8 cellular contexts compared by ENCODE assay signal in the genomic region with DNA sequence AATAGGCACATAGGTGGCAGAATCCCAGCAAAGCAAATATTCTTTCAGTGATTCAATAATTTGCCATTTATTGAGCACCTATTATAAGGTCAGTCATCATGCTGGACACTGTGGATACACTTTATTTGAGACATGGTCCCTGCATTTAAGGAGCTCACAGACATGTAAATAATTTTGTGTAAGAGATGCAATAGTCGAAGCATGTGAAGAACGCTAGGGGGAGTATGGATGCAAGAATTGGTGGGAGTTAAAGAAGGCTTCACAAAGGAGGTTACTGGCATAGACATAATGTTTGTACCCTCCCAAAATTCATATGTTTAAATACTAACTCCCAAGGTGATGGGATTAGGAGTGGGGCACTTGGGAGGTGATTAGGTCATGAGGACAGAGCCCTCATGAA.
A peak's percentile ranks its signal among the peaks of the same experiment; 100 is the strongest.
DNase-seq lines count a peak whose midpoint lies in the region; TF ChIP-seq lines count a peak whose summit lies in the region.

No MANE protein-coding gene starts in this region.

- TF ChIP-seq CTCF in DOHH2 (IDR thresholded peaks at IDR 0.05; ENCODE audit: low read depth, low read length, poor library complexity, severe bottlenecking), result peak; percentile 49
- TF ChIP-seq CTCF in HFF-Myc (IDR thresholded peaks at IDR 0.05; ENCODE audit: low read depth, low read length, missing control alignments), result peak; percentile 13
- peak; percentile 43 for TF ChIP-seq CTCF in fibroblast of mammary gland (conservative IDR thresholded peaks at IDR 0.05; ENCODE audit: control insufficient read depth, insufficient read depth, low read depth, low read length)
- TF ChIP-seq CTCF in sigmoid colon (IDR thresholded peaks at IDR 0.05), result no peak

- H3K27ac ChIP-seq in DOHH2 (ENCODE audit: low read depth, low read length) (no peak overlapping the region), sigmoid colon (no peak overlapping the region)

- H3K79me2 ChIP-seq in DOHH2 (ENCODE audit: control insufficient read depth, low read length), result no peaks in the 10 kb centered on the region

- peaks cover 10% of the 10 kb centered on the region for H3F3A ChIP-seq in DOHH2 (ENCODE audit: control insufficient read depth, insufficient read depth)

- no peak overlapping the region for H3K4me2 ChIP-seq in DOHH2 (ENCODE audit: low read length)

- H3K27me3 ChIP-seq in DOHH2 (ENCODE audit: control insufficient read depth, low read length) (no peaks in the 10 kb centered on the region), sigmoid colon (no peaks in the 10 kb centered on the region)

- peaks cover 36% of the 10 kb centered on the region for H3K36me3 ChIP-seq in DOHH2 (ENCODE audit: control insufficient read depth, low read length)
- H3K36me3 ChIP-seq in sigmoid colon, result no peaks in the 10 kb centered on the region

- no peaks in the 10 kb centered on the region for H4K20me1 ChIP-seq in DOHH2 (ENCODE audit: control insufficient read depth, insufficient read depth, low read depth, low read length)

- no peak for TF ChIP-seq POLR2A in sigmoid colon (IDR thresholded peaks at IDR 0.05)

- H3K4me3 ChIP-seq in DOHH2 (ENCODE audit: low read length) (no peak overlapping the region), HFF-Myc (replicated peaks; ENCODE audit: low read depth, low read length) (no peak overlapping the region), fibroblast of mammary gland (ENCODE audit: control insufficient read depth, low read depth, low read length) (no peak overlapping the region), sigmoid colon (no peak overlapping the region)

- H3K4me1 ChIP-seq in DOHH2 (ENCODE audit: control insufficient read depth, low read length) (peaks cover 55% of the 10 kb centered on the region), sigmoid colon (no peaks in the 10 kb centered on the region)

- H3K9me2 ChIP-seq in DOHH2 (replicated peaks; ENCODE audit: control insufficient read depth, low read length), result no peaks in the 10 kb centered on the region

- H3K9me3 ChIP-seq in DOHH2 (ENCODE audit: control insufficient read depth, insufficient read depth, low read length) (peaks cover 30% of the 10 kb centered on the region), sigmoid colon (no peaks in the 10 kb centered on the region)

- 23 to 47% methylated on average over 2 of the region's 2 CpGs for WGBS in sigmoid colon, 2 donors

- TF ChIP-seq EP300 in sigmoid colon (IDR thresholded peaks at IDR 0.05), result no peak

- intact Hi-C loops in sigmoid colon (cut with DNase I), result no loop called here

- DNase-seq in HFF-Myc (ENCODE audit: extremely low read depth, low read depth) (peak; percentile 2), NCI-H82 treated with DMSO at 0.1 percent for 48 hours (lab: John Stamatoyannopoulos, UW; ENCODE audit: unreplicated experiment) (peak; percentile 48), fibroblast of mammary gland (ENCODE audit: low read depth) (peak; percentile 51), sigmoid colon (no peak), NCI-H1105 treated with DMSO at 0.1 percent for 48 hours (lab: John Stamatoyannopoulos, UW) (no peak), anterior cingulate cortex (lab: John Stamatoyannopoulos, UW) (no peak)
- no peak for DNase-seq in activated CD4-positive, alpha-beta T cell treated with anti-CD3 and anti-CD28 coated beads, Interleukin-2, amount 50 U/mL, for 48 hours

Comparison
In these comparisons a context has a peak if more than half of its experiments do, and no peak if none do; other contexts are left out.
1. CTCF ChIP-seq: peak in DOHH2 (single experiment), HFF-Myc (single experiment) and fibroblast of mammary gland (single experiment); none in sigmoid colon (0 of 4).
2. DNase-seq: peak in HFF-Myc (single experiment), NCI-H82 treated with DMSO at 0.1 percent for 48 hours (single experiment) and fibroblast of mammary gland (single experiment); none in sigmoid colon (single experiment), activated CD4-positive, alpha-beta T cell treated with anti-CD3 and anti-CD28 coated beads, Interleukin-2, amount 50 U/mL, for 48 hours (0 of 2), NCI-H1105 treated with DMSO at 0.1 percent for 48 hours (single experiment) and anterior cingulate cortex (0 of 58).